8 cellular contexts compared by ENCODE assay signal in the genomic region with DNA sequence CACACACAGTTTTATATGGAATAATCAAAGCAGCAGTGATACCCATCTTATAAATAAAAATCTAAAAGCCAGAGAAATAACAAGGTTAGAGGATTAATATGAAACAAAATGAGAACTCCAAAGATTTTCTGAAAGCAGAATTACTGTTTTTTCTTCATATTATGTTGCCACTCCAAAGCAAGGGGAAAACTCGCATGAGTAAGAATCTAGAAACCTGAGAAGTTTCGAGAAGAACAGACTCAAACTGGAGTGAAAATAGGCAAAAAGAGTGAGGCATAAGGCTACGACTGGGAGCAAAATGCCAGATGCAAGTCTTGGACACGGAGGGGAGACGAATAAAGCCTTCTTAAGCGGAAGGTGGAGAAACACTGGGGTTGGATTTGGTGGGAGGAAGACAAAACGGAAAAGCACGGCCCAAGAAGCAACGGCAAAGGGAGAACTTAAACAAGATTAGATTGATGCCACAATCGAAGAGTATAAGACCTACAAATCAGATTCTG. TPM values are rescaled to one million over a fixed set of nuclear protein-coding genes. Genes with fewer than 3 reads are reported as not detected.
DNase-seq lines count a peak whose midpoint lies in the region; TF ChIP-seq lines count a peak whose summit lies in the region.

No MANE protein-coding gene starts in this region.

- peak overlapping the region; percentile 94 for H3K4me3 Mint-ChIP-seq in activated CD4-positive, alpha-beta T cell treated with anti-CD3 and anti-CD28 coated beads, Interleukin-2, amount 10 ng/mL, durations not matched to agents 7 days and 5 days

- no peaks in the 10 kb centered on the region for H3K9me3 Mint-ChIP-seq in activated CD4-positive, alpha-beta T cell treated with anti-CD3 and anti-CD28 coated beads, Interleukin-2, amount 10 ng/mL, durations not matched to agents 7 days and 5 days

- H2AFZ ChIP-seq in parathyroid adenoma: peak overlapping the region; percentile 83

- TF ChIP-seq POLR2A in esophagus squamous epithelium (IDR thresholded peaks at IDR 0.05): no peak

- CTCF ChIA-PET in activated CD4-positive, alpha-beta T cell treated with anti-CD3 and anti-CD28 coated beads, Interleukin-2, amount 10 ng/mL, durations not matched to agents 7 days and 5 days (lab: Charles Lee): interaction anchor here (0.7 to 2.1 kb wide), 6 partner anchors 11 to 137 kb away, joined by 3 to 8 read pairs (median 4); no protein-coding TSS in a partner anchor

- H3K27me3 ChIP-seq in SJSA1 (replicated peaks) (no peaks in the 10 kb centered on the region), esophagus squamous epithelium (no peaks in the 10 kb centered on the region), parathyroid adenoma (ENCODE audit: control insufficient read depth, insufficient read depth, low read length) (no peaks in the 10 kb centered on the region)

- H3K4me1 ChIP-seq in SJSA1 (replicated peaks) (peaks cover 12% of the 10 kb centered on the region), esophagus squamous epithelium (peaks cover 12 to 59% (median 17%) of the 10 kb centered on the region in 3 donors), parathyroid adenoma (peaks cover 4% of the 10 kb centered on the region)

- peaks cover 30% of the 10 kb centered on the region for H3K36me3 Mint-ChIP-seq in activated CD4-positive, alpha-beta T cell treated with anti-CD3 and anti-CD28 coated beads, Interleukin-2, amount 10 ng/mL, durations not matched to agents 7 days and 5 days (ENCODE audit: low read depth)

- peaks cover 8% of the 10 kb centered on the region for H3K27me3 Mint-ChIP-seq in activated CD4-positive, alpha-beta T cell treated with anti-CD3 and anti-CD28 coated beads, Interleukin-2, amount 10 ng/mL, durations not matched to agents 7 days and 5 days

- intact Hi-C loops in esophagus squamous epithelium (cut with DNase I): no loop called here

- H3K4me2 ChIP-seq in parathyroid adenoma (ENCODE audit: low read length): peak overlapping the region; percentile 86

- H3K9ac ChIP-seq in parathyroid adenoma: peak overlapping the region; percentile 62

- peaks cover 36% of the 10 kb centered on the region for H3K79me2 ChIP-seq in parathyroid adenoma

- POLR2A ChIA-PET in activated CD4-positive, alpha-beta T cell treated with anti-CD3 and anti-CD28 coated beads, Interleukin-2, amount 10 ng/mL, durations not matched to agents 7 days and 5 days (lab: Charles Lee): interaction anchor here (0.6 kb wide), 2 partner anchors 9 to 775 kb away, joined by 3 to 7 read pairs; no protein-coding TSS in a partner anchor

- H3K9me3 ChIP-seq in SJSA1 (replicated peaks): no peaks in the 10 kb centered on the region
- no peaks in the 10 kb centered on the region for H3K9me3 ChIP-seq in esophagus squamous epithelium
- no peaks in the 10 kb centered on the region for H3K9me3 ChIP-seq in parathyroid adenoma (ENCODE audit: control insufficient read depth, low read length)

- no peak for DNase-seq in activated CD4-positive, alpha-beta T cell treated with anti-CD3 and anti-CD28 coated beads, Interleukin-2, amount 10 ng/mL, durations not matched to agents 7 days and 5 days
- DNase-seq in activated CD4-positive, alpha-beta T cell treated with anti-CD3 and anti-CD28 coated beads, Interleukin-2, amount 50 U/mL, for 1 hour: no peak
- no peak for DNase-seq in SJSA1 (ENCODE audit: low read depth in 1 of 2, low spot score in 2 of 2)
- no peak for DNase-seq in esophagus squamous epithelium (lab: John Stamatoyannopoulos, UW)
- no peak for DNase-seq in H4 (ENCODE audit: low spot score)
- no peak for DNase-seq in DMS 273 treated with DMSO at 0.1 percent for 48 hours (lab: John Stamatoyannopoulos, UW)
- DNase-seq in NCI-H446 treated with DMSO at 0.1 percent for 48 hours (lab: John Stamatoyannopoulos, UW): no peak

- peak overlapping the region; percentile 99 for H3K27ac Mint-ChIP-seq in activated CD4-positive, alpha-beta T cell treated with anti-CD3 and anti-CD28 coated beads, Interleukin-2, amount 10 ng/mL, durations not matched to agents 7 days and 5 days

- H3K36me3 ChIP-seq in SJSA1: peaks cover 23% of the 10 kb centered on the region
- peaks cover 0 to 12% (median 0%) of the 10 kb centered on the region in 3 donors for H3K36me3 ChIP-seq in esophagus squamous epithelium
- no peaks in the 10 kb centered on the region for H3K36me3 ChIP-seq in parathyroid adenoma (ENCODE audit: control insufficient read depth, insufficient read depth, low read length)

- WGBS in esophagus squamous epithelium, 2 donors: 0% methylated on average over 10 of the region's 10 CpGs

- TF ChIP-seq CTCF in esophagus squamous epithelium (IDR thresholded peaks at IDR 0.05) (no peak), parathyroid adenoma (IDR thresholded peaks at IDR 0.05) (no peak)

- H3K4me3 ChIP-seq in SJSA1 (peak overlapping the region; percentile 78), esophagus squamous epithelium (peak overlapping the region; percentile 74 to 91 (median 80)), parathyroid adenoma (ENCODE audit: low read depth, low read length) (peak overlapping the region; percentile 94)

- H3K27ac ChIP-seq in SJSA1 (peak overlapping the region; percentile 97), esophagus squamous epithelium (peak overlapping the region; percentile 95 to 97 (median 96)), parathyroid adenoma (peak overlapping the region; percentile 99)

- H3K4me1 Mint-ChIP-seq in activated CD4-positive, alpha-beta T cell treated with anti-CD3 and anti-CD28 coated beads, Interleukin-2, amount 10 ng/mL, durations not matched to agents 7 days and 5 days: peaks cover 40% of the 10 kb centered on the region

RNA-seq across cellular contexts. Expression of a gene that starts 0.9 kb away (rescaled TPM):
- 10 to 100 TPM; 44.3 to 48.1 TPM for total RNA-seq in activated CD4-positive, alpha-beta T cell treated with anti-CD3 and anti-CD28 coated beads, Interleukin-2, amount 10 ng/mL, durations not matched to agents 7 days and 5 days
- total RNA-seq in SJSA1 (2014; rRNA removed; shearing (Covaris generic)): 45.5 and 61.5 TPM in 2 replicates
- 10 to 100 TPM; 26.4 to 49.6 (median 39.3) TPM for total RNA-seq in esophagus squamous epithelium
- 54.5 and 57.5 TPM in 2 replicates for total RNA-seq in H4 (2014; rRNA removed; shearing (Covaris generic))
